In the genomic region with DNA sequence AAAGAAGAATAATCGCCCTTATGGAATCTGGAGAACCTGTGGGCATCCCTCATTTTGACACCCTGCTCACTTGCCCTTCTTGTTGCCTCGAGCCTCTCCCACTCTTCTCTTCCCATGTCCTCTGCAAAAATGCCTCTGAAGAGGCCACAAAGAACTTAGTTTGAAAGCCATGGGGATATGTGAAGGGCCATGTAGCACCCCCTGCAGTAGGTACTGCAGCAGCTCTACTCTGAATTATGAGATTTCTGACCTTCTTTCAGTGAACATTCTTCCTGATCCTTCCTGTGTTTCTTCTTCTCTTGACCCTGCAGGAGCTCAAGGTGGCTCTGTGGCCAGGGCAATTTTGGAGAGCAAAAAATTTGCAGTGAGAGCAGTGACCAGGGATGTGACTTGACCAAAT, we compare ENCODE assay signal across 4 cellular contexts.
TF ChIP-seq lines count a peak whose summit lies in the region.

No MANE protein-coding gene starts in this region.

TF ChIP-seq in GM23338, 12 proteins besides CTCF, POLR2A, EP300 and RAD21:
- TF ChIP-seq ZNF114 (CRISPR knock-in tag; IDR thresholded peaks at IDR 0.05) (no peak), STAT1 (IDR thresholded peaks at IDR 0.05; ENCODE audit: unreplicated experiment) (no peak)
- TF ChIP-seq, protein P1, sequence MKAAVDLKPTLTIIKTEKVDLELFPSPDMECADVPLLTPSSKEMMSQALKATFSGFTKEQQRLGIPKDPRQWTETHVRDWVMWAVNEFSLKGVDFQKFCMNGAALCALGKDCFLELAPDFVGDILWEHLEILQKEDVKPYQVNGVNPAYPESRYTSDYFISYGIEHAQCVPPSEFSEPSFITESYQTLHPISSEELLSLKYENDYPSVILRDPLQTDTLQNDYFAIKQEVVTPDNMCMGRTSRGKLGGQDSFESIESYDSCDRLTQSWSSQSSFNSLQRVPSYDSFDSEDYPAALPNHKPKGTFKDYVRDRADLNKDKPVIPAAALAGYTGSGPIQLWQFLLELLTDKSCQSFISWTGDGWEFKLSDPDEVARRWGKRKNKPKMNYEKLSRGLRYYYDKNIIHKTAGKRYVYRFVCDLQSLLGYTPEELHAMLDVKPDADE (IDR thresholded peaks at IDR 0.05) = no peak

TF ChIP-seq in IMR-90, 13 proteins besides CTCF, POLR2A, EP300 and RAD21:
- TF ChIP-seq BHLHE40 (IDR thresholded peaks at IDR 0.05; ENCODE audit: low read depth, low read length) (no peak), CEBPB (IDR thresholded peaks at IDR 0.05; ENCODE audit: low read depth, low read length) (no peak), SMC3 (IDR thresholded peaks at IDR 0.05; ENCODE audit: low read depth, low read length) (no peak), RFX5 (IDR thresholded peaks at IDR 0.05; ENCODE audit: low read depth, low read length) (no peak), MXI1 (IDR thresholded peaks at IDR 0.05; ENCODE audit: borderline replicate concordance, low read depth, low read length) (no peak), CHD1 (IDR thresholded peaks at IDR 0.05; ENCODE audit: low read depth, low read length) (no peak), FOS (IDR thresholded peaks at IDR 0.05; ENCODE audit: low read depth, low read length) (no peak), MAZ (IDR thresholded peaks at IDR 0.05; ENCODE audit: borderline replicate concordance, low read depth, low read length) (no peak), RCOR1 (IDR thresholded peaks at IDR 0.05; ENCODE audit: insufficient replicate concordance, low read length) (no peak), MAFK (IDR thresholded peaks at IDR 0.05; ENCODE audit: low read depth, low read length) (no peak), NFE2L2 (IDR thresholded peaks at IDR 0.05; ENCODE audit: low read depth, low read length) (no peak)
- TF ChIP-seq, protein P2, sequence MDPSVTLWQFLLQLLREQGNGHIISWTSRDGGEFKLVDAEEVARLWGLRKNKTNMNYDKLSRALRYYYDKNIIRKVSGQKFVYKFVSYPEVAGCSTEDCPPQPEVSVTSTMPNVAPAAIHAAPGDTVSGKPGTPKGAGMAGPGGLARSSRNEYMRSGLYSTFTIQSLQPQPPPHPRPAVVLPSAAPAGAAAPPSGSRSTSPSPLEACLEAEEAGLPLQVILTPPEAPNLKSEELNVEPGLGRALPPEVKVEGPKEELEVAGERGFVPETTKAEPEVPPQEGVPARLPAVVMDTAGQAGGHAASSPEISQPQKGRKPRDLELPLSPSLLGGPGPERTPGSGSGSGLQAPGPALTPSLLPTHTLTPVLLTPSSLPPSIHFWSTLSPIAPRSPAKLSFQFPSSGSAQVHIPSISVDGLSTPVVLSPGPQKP (IDR thresholded peaks at IDR 0.05; ENCODE audit: borderline replicate concordance, low read depth, low read length) = no peak
- TF ChIP-seq, protein P3, sequence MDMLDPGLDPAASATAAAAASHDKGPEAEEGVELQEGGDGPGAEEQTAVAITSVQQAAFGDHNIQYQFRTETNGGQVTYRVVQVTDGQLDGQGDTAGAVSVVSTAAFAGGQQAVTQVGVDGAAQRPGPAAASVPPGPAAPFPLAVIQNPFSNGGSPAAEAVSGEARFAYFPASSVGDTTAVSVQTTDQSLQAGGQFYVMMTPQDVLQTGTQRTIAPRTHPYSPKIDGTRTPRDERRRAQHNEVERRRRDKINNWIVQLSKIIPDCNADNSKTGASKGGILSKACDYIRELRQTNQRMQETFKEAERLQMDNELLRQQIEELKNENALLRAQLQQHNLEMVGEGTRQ (IDR thresholded peaks at IDR 0.05; ENCODE audit: low read depth, low read length) = no peak

TF ChIP-seq in K562, 482 proteins besides CTCF, POLR2A, EP300 and RAD21 (continues in another document):
- TF ChIP-seq ZBTB8A (IDR thresholded peaks at IDR 0.05; ENCODE audit: partially characterized antibody) (no peak), NFIC (IDR thresholded peaks at IDR 0.05) (no peak), ASH1L (IDR thresholded peaks at IDR 0.05; ENCODE audit: borderline replicate concordance, low read depth, partially characterized antibody) (no peak), ZNF780A (CRISPR knock-in tag; IDR thresholded peaks at IDR 0.05) (no peak), ZNF12 (CRISPR knock-in tag; IDR thresholded peaks at IDR 0.05) (no peak), RAD51 (IDR thresholded peaks at IDR 0.05; ENCODE audit: borderline replicate concordance, low read depth) (no peak), ZNF785 (CRISPR knock-in tag; IDR thresholded peaks at IDR 0.05) (no peak), STAT5B (CRISPR knock-in tag; IDR thresholded peaks at IDR 0.05) (no peak), ZNF561 (CRISPR knock-in tag; conservative IDR thresholded peaks at IDR 0.05) (no peak), SREBF2 (CRISPR knock-in tag; IDR thresholded peaks at IDR 0.05) (no peak), TOE1 (IDR thresholded peaks at IDR 0.05; ENCODE audit: borderline replicate concordance) (no peak), TOE1 (CRISPR knock-in tag; IDR thresholded peaks at IDR 0.05; ENCODE audit: borderline replicate concordance, low read depth) (no peak), EZH2 (IDR thresholded peaks at IDR 0.05; ENCODE audit: borderline replicate concordance, low read depth, low read length) (no peak), ADNP (tag; IDR thresholded peaks at IDR 0.05) (no peak)
- TF ChIP-seq, protein P4, sequence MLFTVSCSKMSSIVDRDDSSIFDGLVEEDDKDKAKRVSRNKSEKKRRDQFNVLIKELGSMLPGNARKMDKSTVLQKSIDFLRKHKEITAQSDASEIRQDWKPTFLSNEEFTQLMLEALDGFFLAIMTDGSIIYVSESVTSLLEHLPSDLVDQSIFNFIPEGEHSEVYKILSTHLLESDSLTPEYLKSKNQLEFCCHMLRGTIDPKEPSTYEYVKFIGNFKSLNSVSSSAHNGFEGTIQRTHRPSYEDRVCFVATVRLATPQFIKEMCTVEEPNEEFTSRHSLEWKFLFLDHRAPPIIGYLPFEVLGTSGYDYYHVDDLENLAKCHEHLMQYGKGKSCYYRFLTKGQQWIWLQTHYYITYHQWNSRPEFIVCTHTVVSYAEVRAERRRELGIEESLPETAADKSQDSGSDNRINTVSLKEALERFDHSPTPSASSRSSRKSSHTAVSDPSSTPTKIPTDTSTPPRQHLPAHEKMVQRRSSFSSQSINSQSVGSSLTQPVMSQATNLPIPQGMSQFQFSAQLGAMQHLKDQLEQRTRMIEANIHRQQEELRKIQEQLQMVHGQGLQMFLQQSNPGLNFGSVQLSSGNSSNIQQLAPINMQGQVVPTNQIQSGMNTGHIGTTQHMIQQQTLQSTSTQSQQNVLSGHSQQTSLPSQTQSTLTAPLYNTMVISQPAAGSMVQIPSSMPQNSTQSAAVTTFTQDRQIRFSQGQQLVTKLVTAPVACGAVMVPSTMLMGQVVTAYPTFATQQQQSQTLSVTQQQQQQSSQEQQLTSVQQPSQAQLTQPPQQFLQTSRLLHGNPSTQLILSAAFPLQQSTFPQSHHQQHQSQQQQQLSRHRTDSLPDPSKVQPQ (CRISPR knock-in tag; IDR thresholded peaks at IDR 0.05; ENCODE audit: borderline replicate concordance) = no peak
- TF ChIP-seq, protein P5, sequence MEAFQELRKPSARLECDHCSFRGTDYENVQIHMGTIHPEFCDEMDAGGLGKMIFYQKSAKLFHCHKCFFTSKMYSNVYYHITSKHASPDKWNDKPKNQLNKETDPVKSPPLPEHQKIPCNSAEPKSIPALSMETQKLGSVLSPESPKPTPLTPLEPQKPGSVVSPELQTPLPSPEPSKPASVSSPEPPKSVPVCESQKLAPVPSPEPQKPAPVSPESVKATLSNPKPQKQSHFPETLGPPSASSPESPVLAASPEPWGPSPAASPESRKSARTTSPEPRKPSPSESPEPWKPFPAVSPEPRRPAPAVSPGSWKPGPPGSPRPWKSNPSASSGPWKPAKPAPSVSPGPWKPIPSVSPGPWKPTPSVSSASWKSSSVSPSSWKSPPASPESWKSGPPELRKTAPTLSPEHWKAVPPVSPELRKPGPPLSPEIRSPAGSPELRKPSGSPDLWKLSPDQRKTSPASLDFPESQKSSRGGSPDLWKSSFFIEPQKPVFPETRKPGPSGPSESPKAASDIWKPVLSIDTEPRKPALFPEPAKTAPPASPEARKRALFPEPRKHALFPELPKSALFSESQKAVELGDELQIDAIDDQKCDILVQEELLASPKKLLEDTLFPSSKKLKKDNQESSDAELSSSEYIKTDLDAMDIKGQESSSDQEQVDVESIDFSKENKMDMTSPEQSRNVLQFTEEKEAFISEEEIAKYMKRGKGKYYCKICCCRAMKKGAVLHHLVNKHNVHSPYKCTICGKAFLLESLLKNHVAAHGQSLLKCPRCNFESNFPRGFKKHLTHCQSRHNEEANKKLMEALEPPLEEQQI (IDR thresholded peaks at IDR 0.05) = no peak
- TF ChIP-seq, protein P6, sequence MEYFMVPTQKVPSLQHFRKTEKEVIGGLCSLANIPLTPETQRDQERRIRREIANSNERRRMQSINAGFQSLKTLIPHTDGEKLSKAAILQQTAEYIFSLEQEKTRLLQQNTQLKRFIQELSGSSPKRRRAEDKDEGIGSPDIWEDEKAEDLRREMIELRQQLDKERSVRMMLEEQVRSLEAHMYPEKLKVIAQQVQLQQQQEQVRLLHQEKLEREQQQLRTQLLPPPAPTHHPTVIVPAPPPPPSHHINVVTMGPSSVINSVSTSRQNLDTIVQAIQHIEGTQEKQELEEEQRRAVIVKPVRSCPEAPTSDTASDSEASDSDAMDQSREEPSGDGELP (CRISPR knock-in tag; IDR thresholded peaks at IDR 0.05; ENCODE audit: borderline replicate concordance) = no peak
- TF ChIP-seq, protein P7, sequence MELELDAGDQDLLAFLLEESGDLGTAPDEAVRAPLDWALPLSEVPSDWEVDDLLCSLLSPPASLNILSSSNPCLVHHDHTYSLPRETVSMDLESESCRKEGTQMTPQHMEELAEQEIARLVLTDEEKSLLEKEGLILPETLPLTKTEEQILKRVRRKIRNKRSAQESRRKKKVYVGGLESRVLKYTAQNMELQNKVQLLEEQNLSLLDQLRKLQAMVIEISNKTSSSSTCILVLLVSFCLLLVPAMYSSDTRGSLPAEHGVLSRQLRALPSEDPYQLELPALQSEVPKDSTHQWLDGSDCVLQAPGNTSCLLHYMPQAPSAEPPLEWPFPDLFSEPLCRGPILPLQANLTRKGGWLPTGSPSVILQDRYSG (tag; conservative IDR thresholded peaks at IDR 0.05; ENCODE audit: low read depth) = no peak

TF ChIP-seq in WTC11, 78 proteins besides CTCF, POLR2A, EP300 and RAD21:
- TF ChIP-seq FOXP1 (CRISPR knock-in tag; IDR thresholded peaks at IDR 0.05; ENCODE audit: borderline replicate concordance) (no peak), SOX15 (CRISPR knock-in tag; IDR thresholded peaks at IDR 0.05) (no peak)
- TF ChIP-seq, protein P8, sequence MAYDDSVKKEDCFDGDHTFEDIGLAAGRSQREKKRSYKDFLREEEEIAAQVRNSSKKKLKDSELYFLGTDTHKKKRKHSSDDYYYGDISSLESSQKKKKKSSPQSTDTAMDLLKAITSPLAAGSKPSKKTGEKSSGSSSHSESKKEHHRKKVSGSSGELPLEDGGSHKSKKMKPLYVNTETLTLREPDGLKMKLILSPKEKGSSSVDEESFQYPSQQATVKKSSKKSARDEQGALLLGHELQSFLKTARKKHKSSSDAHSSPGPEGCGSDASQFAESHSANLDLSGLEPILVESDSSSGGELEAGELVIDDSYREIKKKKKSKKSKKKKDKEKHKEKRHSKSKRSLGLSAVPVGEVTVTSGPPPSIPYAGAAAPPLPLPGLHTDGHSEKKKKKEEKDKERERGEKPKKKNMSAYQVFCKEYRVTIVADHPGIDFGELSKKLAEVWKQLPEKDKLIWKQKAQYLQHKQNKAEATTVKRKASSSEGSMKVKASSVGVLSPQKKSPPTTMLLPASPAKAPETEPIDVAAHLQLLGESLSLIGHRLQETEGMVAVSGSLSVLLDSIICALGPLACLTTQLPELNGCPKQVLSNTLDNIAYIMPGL (CRISPR knock-in tag; IDR thresholded peaks at IDR 0.05) = no peak
- TF ChIP-seq, protein P9, sequence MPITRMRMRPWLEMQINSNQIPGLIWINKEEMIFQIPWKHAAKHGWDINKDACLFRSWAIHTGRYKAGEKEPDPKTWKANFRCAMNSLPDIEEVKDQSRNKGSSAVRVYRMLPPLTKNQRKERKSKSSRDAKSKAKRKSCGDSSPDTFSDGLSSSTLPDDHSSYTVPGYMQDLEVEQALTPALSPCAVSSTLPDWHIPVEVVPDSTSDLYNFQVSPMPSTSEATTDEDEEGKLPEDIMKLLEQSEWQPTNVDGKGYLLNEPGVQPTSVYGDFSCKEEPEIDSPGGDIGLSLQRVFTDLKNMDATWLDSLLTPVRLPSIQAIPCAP (CRISPR knock-in tag; IDR thresholded peaks at IDR 0.05) = no peak
- TF ChIP-seq, protein P10, sequence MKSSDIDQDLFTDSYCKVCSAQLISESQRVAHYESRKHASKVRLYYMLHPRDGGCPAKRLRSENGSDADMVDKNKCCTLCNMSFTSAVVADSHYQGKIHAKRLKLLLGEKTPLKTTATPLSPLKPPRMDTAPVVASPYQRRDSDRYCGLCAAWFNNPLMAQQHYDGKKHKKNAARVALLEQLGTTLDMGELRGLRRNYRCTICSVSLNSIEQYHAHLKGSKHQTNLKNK (CRISPR knock-in tag; IDR thresholded peaks at IDR 0.05) = no peak
